In the genomic region with DNA sequence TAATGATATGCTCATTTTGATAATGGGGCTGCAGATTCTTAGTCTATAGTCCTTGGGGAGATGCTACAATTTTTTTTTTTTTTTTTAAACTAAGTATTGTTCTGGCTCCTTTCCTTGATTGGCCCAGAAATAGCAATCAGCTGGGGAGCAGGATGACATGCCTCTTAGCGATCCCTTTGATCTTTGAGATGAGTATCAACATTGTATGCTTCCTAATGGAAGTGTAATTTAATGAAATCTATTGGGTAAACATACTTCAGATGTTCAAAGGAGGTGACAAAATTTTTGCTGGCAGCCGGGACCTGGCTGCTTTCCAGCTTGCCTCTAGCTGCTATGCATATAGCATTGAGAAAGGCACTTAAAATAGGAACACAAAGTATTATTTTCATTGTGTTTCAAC, we compare ENCODE assay signal across 1 cellular context.
TF ChIP-seq lines count a peak whose summit lies in the region.

No MANE protein-coding gene starts in this region.

TF ChIP-seq in HepG2, 621 proteins besides CTCF, POLR2A, EP300 and RAD21 (continued from another document):
- TF ChIP-seq, protein P1, sequence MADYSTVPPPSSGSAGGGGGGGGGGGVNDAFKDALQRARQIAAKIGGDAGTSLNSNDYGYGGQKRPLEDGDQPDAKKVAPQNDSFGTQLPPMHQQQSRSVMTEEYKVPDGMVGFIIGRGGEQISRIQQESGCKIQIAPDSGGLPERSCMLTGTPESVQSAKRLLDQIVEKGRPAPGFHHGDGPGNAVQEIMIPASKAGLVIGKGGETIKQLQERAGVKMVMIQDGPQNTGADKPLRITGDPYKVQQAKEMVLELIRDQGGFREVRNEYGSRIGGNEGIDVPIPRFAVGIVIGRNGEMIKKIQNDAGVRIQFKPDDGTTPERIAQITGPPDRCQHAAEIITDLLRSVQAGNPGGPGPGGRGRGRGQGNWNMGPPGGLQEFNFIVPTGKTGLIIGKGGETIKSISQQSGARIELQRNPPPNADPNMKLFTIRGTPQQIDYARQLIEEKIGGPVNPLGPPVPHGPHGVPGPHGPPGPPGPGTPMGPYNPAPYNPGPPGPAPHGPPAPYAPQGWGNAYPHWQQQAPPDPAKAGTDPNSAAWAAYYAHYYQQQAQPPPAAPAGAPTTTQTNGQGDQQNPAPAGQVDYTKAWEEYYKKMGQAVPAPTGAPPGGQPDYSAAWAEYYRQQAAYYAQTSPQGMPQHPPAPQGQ (CRISPR knock-in tag; IDR thresholded peaks at IDR 0.05; ENCODE audit: borderline replicate concordance), result no peak
- peak; percentile 45 for TF ChIP-seq MED1 (CRISPR knock-in tag; IDR thresholded peaks at IDR 0.05)
- TF ChIP-seq FOXA1 (IDR thresholded peaks at IDR 0.05), result peak; percentile 54
- TF ChIP-seq FOXA1 (CRISPR knock-in tag; IDR thresholded peaks at IDR 0.05), result peak; percentile 82
- TF ChIP-seq, protein P2, sequence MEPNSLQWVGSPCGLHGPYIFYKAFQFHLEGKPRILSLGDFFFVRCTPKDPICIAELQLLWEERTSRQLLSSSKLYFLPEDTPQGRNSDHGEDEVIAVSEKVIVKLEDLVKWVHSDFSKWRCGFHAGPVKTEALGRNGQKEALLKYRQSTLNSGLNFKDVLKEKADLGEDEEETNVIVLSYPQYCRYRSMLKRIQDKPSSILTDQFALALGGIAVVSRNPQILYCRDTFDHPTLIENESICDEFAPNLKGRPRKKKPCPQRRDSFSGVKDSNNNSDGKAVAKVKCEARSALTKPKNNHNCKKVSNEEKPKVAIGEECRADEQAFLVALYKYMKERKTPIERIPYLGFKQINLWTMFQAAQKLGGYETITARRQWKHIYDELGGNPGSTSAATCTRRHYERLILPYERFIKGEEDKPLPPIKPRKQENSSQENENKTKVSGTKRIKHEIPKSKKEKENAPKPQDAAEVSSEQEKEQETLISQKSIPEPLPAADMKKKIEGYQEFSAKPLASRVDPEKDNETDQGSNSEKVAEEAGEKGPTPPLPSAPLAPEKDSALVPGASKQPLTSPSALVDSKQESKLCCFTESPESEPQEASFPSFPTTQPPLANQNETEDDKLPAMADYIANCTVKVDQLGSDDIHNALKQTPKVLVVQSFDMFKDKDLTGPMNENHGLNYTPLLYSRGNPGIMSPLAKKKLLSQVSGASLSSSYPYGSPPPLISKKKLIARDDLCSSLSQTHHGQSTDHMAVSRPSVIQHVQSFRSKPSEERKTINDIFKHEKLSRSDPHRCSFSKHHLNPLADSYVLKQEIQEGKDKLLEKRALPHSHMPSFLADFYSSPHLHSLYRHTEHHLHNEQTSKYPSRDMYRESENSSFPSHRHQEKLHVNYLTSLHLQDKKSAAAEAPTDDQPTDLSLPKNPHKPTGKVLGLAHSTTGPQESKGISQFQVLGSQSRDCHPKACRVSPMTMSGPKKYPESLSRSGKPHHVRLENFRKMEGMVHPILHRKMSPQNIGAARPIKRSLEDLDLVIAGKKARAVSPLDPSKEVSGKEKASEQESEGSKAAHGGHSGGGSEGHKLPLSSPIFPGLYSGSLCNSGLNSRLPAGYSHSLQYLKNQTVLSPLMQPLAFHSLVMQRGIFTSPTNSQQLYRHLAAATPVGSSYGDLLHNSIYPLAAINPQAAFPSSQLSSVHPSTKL (CRISPR knock-in tag; IDR thresholded peaks at IDR 0.05), result peak; percentile 76
- 0 out of 2 replicates have a peak, but pooled peaks have one; percentile 53 for TF ChIP-seq MBD4 (IDR thresholded peaks at IDR 0.05; ENCODE audit: borderline replicate concordance, low read length)
- TF ChIP-seq TBX3 (IDR thresholded peaks at IDR 0.05; ENCODE audit: borderline replicate concordance), result peak; percentile 94
- no peak for TF ChIP-seq KAT8 (CRISPR knock-in tag; IDR thresholded peaks at IDR 0.05)
- TF ChIP-seq HMG20A (CRISPR knock-in tag; IDR thresholded peaks at IDR 0.05; ENCODE audit: borderline replicate concordance), result peak; percentile 56; the same call in 1 of the 2 replicates
- no peak for TF ChIP-seq SNAI1 (CRISPR knock-in tag; IDR thresholded peaks at IDR 0.05; ENCODE audit: borderline replicate concordance)
- TF ChIP-seq TCF7 (IDR thresholded peaks at IDR 0.05; ENCODE audit: low read depth), result peak; percentile 98
- no peak for TF ChIP-seq NFKB2 (CRISPR knock-in tag; IDR thresholded peaks at IDR 0.05; ENCODE audit: borderline replicate concordance)
- TF ChIP-seq, protein P3, sequence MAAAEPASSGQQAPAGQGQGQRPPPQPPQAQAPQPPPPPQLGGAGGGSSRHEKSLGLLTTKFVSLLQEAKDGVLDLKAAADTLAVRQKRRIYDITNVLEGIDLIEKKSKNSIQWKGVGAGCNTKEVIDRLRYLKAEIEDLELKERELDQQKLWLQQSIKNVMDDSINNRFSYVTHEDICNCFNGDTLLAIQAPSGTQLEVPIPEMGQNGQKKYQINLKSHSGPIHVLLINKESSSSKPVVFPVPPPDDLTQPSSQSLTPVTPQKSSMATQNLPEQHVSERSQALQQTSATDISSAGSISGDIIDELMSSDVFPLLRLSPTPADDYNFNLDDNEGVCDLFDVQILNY (CRISPR knock-in tag; conservative IDR thresholded peaks at IDR 0.05), result no peak
- TF ChIP-seq ZSCAN12 (CRISPR knock-in tag; IDR thresholded peaks at IDR 0.05), result no peak
- 0 out of 2 replicates have a peak, but pooled peaks have one; percentile 32 for TF ChIP-seq RCOR2 (CRISPR knock-in tag; IDR thresholded peaks at IDR 0.05)
- TF ChIP-seq FOXJ3 (CRISPR knock-in tag; IDR thresholded peaks at IDR 0.05; ENCODE audit: borderline replicate concordance), result peak; percentile 62; the same call in 1 of the 2 replicates
- TF ChIP-seq ISL2 (CRISPR knock-in tag; IDR thresholded peaks at IDR 0.05), result peak; percentile 99
- TF ChIP-seq FOXP1 (IDR thresholded peaks at IDR 0.05), result 0 out of 2 replicates have a peak, but pooled peaks have one; percentile 29
- TF ChIP-seq FOXP1 (CRISPR knock-in tag; IDR thresholded peaks at IDR 0.05), result peak; percentile 63; the same call in 1 of the 2 replicates
- TF ChIP-seq ZNF367 (CRISPR knock-in tag; IDR thresholded peaks at IDR 0.05; ENCODE audit: borderline replicate concordance), result no peak
TF ChIP-seq in HepG2: peak in this region for 57.
